8 cellular contexts compared by ENCODE assay signal in genomic region chr19:19406878-19407639, GRCh38. TPM values are rescaled to one million over a fixed set of nuclear protein-coding genes. Genes with fewer than 3 reads are reported as not detected.
DNase-seq lines count a peak whose midpoint lies in the region; ATAC-seq, FAIRE-seq and TF ChIP-seq lines count a peak whose summit lies in the region.

No MANE protein-coding gene starts in this region.

- peaks cover 64% of the 10 kb centered on the region for H4K20me1 ChIP-seq in DND-41 (ENCODE audit: insufficient read depth, low read length)
- H4K20me1 ChIP-seq in K562 (replicated peaks; ENCODE audit: control insufficient read depth, insufficient read depth, low read length), result peaks cover 49% of the 10 kb centered on the region

- no peak; the same call in 1 of the 2 replicates for TF ChIP-seq POLR2A in K562 (conservative IDR thresholded peaks at IDR 0.05)

- H3K4me1 ChIP-seq in DND-41 (ENCODE audit: insufficient read depth, low read length) (peaks cover 48% of the 10 kb centered on the region), K562 (replicated peaks in 1 of 2; ENCODE audit: control insufficient read depth in 2 of 2, insufficient read depth in 2 of 2, low read length in 2 of 2) (peaks cover 54 to 60% of the 10 kb centered on the region in 2 experiments)

- H2AFZ ChIP-seq in DND-41 (ENCODE audit: low read depth, low read length) (no peak overlapping the region), K562 (ENCODE audit: low read depth, low read length) (no peak overlapping the region)

- peak overlapping the region; percentile 76 for H3K9ac ChIP-seq in DND-41 (ENCODE audit: low read depth, low read length)
- peak overlapping the region; percentile 74 to 97 for H3K9ac ChIP-seq in K562 (ENCODE audit: insufficient read depth in 1 of 2, low read depth in 2 of 2, low read length in 2 of 2)

- FAIRE-seq in K562 (lab: Jason Lieb, UNC) (peak; percentile 63), frontal cortex (lab: Jason Lieb, UNC) (no peak)

- intact Hi-C loops in K562 (cut with micrococcal nuclease), result loop anchor here (5.0 kb wide), 1 partner anchor 35 kb away; no protein-coding TSS in a partner anchor

- H3K27ac ChIP-seq in DND-41 (ENCODE audit: low read length) (peak overlapping the region; percentile 45; the same call in 1 of the 2 replicates), K562 (ENCODE audit: extremely low read depth, low read depth, low read length) (peak overlapping the region; percentile 90)

- peaks cover 6% of the 10 kb centered on the region for H3K9me1 ChIP-seq in K562 (ENCODE audit: control insufficient read depth, insufficient read depth, low read length)

- H3K36me3 ChIP-seq in DND-41 (ENCODE audit: insufficient read depth, low read length) (peaks cover 17% of the 10 kb centered on the region), K562 (ENCODE audit: control insufficient read depth, insufficient read depth, low read length) (peaks cover 46% of the 10 kb centered on the region; the same call in 2 of the 3 replicates)

- peak; percentile 31 to 36 for TF ChIP-seq RAD21 in K562 (CRISPR knock-in tag; conservative IDR thresholded peaks at IDR 0.05 in 1 of 2, IDR thresholded peaks at IDR 0.05 in 1 of 2)

- POLR2A ChIA-PET in K562 (lab: Yijun Ruan, JAX), result interaction anchor here (0.5 to 3.2 kb wide), 10 partner anchors 11 to 345 kb away, joined by 3 to 27 read pairs (median 4); no protein-coding TSS in a partner anchor

- CTCF ChIA-PET in K562 (lab: Yijun Ruan, JAX; ENCODE audit: low intra/inter-chr PET ratio), result no interaction called here

- H3K4me3 ChIP-seq in DND-41 (ENCODE audit: low read depth in 1 of 2, low read length in 2 of 2) (peak overlapping the region; percentile 44 to 69; a peak in 3 of 4 replicates), HFF-Myc (replicated peaks; ENCODE audit: low read depth, low read length) (peak overlapping the region; percentile 91), K562 (peak overlapping the region; percentile 78)

- no peaks in the 10 kb centered on the region for H3K9me3 ChIP-seq in DND-41 (ENCODE audit: insufficient read depth, low read length, severe bottlenecking)
- H3K9me3 ChIP-seq in K562 (replicated peaks; ENCODE audit: control insufficient read depth, insufficient read depth, low read depth, low read length), result no peaks in the 10 kb centered on the region

- in situ Hi-C loops in K562 (cut with MboI), result no loop called here

- DNase-seq in DND-41 (peak; percentile 37), HFF-Myc (ENCODE audit: extremely low read depth, low read depth) (no peak), K562 (ENCODE audit: extremely low read depth in 1 of 4, low spot score in 3 of 4) (peak in 1 of 4 experiments; percentile 62), kidney glomerular epithelial cell (lab: John Stamatoyannopoulos, UW) (peak; percentile 63), frontal cortex (ENCODE audit: low spot score in 2 of 2) (no peak)
- peak; percentile 54 for DNase-seq in stimulated activated CD4-positive, alpha-beta T cell treated with anti-CD3 and anti-CD28 coated beads, Interleukin-4, amount 100 ng/mL, for 1 hour

- WGBS in K562 (ENCODE audit: insufficient coverage, low coverage, missing lambda C conversion rate), result 6% methylated on average over 12 of the region's 12 CpGs

- peak overlapping the region; percentile 80 for H3K4me2 ChIP-seq in DND-41 (ENCODE audit: insufficient read depth, low read length)
- H3K4me2 ChIP-seq in K562 (ENCODE audit: insufficient read depth, low read length), result peak overlapping the region; percentile 84

- peaks cover 88% of the 10 kb centered on the region for H3K79me2 ChIP-seq in DND-41 (ENCODE audit: insufficient read depth, low read length)
- peaks cover 93% of the 10 kb centered on the region for H3K79me2 ChIP-seq in K562 (ENCODE audit: control insufficient read depth, insufficient read depth, low read length)

- TF ChIP-seq EP300 in K562 (IDR thresholded peaks at IDR 0.05; ENCODE audit: low read length), result no peak

- TF ChIP-seq CTCF in DND-41 (IDR thresholded peaks at IDR 0.05; ENCODE audit: borderline replicate concordance, extremely low read depth, low read length, poor library complexity, severe bottlenecking) (peak; percentile 47), HFF-Myc (IDR thresholded peaks at IDR 0.05; ENCODE audit: low read depth, low read length, missing control alignments) (peak; percentile 14), K562 (IDR thresholded peaks at IDR 0.05 in 2 of 3, conservative IDR thresholded peaks at IDR 0.05 in 1 of 3; ENCODE audit: insufficient read depth in 2 of 3, low read depth in 1 of 3, low read length in 3 of 3) (peak; percentile 39 to 52 (median 46); a peak in 5 of 6 replicates)

- no peaks in the 10 kb centered on the region for H3K27me3 ChIP-seq in DND-41 (ENCODE audit: insufficient read depth, low read length, poor library complexity)
- no peaks in the 10 kb centered on the region for H3K27me3 ChIP-seq in K562 (ENCODE audit: control insufficient read depth in 2 of 2, insufficient read depth in 2 of 2, low read length in 2 of 2)

- no peak for ATAC-seq in DND-41 (ENCODE audit: insufficient read depth, low read depth)
- peak; percentile 60 for ATAC-seq in SK-N-SH treated with all-trans-retinoic acid at 6 μM for 48 hours
- peak; percentile 37 for ATAC-seq in K562
- ATAC-seq in GM21526 (IDR thresholded peaks at IDR 0.05; ENCODE audit: low FRiP score, unreplicated experiment), result no peak

- TSS peak; percentile 36 for BruUV-seq in K562 (replicated peaks; lab: Mats Ljungman, UMichigan)

TF ChIP-seq in SK-N-SH treated with all-trans-retinoic acid at 6 μM for 48 hours, 23 proteins besides CTCF, POLR2A, EP300 and RAD21 (continues in another document):
- no peak for TF ChIP-seq CSDC2 (CRISPR knock-in tag; IDR thresholded peaks at IDR 0.05)
- no peak for TF ChIP-seq ISL1 (CRISPR knock-in tag; IDR thresholded peaks at IDR 0.05)
- TF ChIP-seq PPARA (CRISPR knock-in tag; IDR thresholded peaks at IDR 0.05; ENCODE audit: borderline replicate concordance), result no peak
- TF ChIP-seq ZNF8 (CRISPR knock-in tag; IDR thresholded peaks at IDR 0.05), result no peak

TF ChIP-seq in K562, 482 proteins besides CTCF, POLR2A, EP300 and RAD21 (continues in another document):
- TF ChIP-seq TCF3 (CRISPR knock-in tag; IDR thresholded peaks at IDR 0.05), result peak; percentile 41
- TF ChIP-seq MNT (conservative IDR thresholded peaks at IDR 0.05), result peak in 1 of 2 experiments; percentile 39; a peak in 1 of 4 replicates
- TF ChIP-seq, protein P1, sequence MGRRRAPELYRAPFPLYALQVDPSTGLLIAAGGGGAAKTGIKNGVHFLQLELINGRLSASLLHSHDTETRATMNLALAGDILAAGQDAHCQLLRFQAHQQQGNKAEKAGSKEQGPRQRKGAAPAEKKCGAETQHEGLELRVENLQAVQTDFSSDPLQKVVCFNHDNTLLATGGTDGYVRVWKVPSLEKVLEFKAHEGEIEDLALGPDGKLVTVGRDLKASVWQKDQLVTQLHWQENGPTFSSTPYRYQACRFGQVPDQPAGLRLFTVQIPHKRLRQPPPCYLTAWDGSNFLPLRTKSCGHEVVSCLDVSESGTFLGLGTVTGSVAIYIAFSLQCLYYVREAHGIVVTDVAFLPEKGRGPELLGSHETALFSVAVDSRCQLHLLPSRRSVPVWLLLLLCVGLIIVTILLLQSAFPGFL (CRISPR knock-in tag; IDR thresholded peaks at IDR 0.05), result 0 out of 2 replicates have a peak, but pooled peaks have one; percentile 49

RNA-seq across cellular contexts. Expression of gene GATAD2A, which starts 1.6 kb away (rescaled TPM):
- total RNA-seq in K562 (2011; cell fraction: chromatin; rRNA removed; ENCODE audit: low replicate concordance), result 64.2 and 71.9 TPM in 2 replicates
- total RNA-seq in K562 (2011; cell fraction: nucleolus; rRNA removed), result 40.3 and 42.0 TPM in 2 replicates
- 44.1 and 58.8 TPM in 2 replicates for total RNA-seq in K562 (2011; cell fraction: nucleoplasm; rRNA removed)
- total RNA-seq in K562 (2014; rRNA removed) (114 and 141 TPM in 2 replicates), K562 (2014; rRNA removed; fragmentation: Illumina TruSeq; extraction: Trizol) (36.3 and 39.2 TPM in 2 replicates), K562 (2015; rRNA removed; fragmentation: Illumina TruSeq; extraction: Trizol) (61.2 and 65.5 TPM in 2 replicates), K562 (2021) (215 and 226 TPM in 2 replicates), frontal cortex (7.7 TPM)
- polyA plus RNA-seq in K562 (2011; rRNA removed) (25.4 and 33.0 TPM in 2 replicates), K562 (2014; fragmentation: Illumina TruSeq; extraction: Trizol) (44.2 and 80.9 TPM in 2 replicates), K562 (2014; fragmentation: Nextera tagmentation; extraction: Ambion mirVana) (1 to 10 TPM; 2.4 to 5.1 TPM), K562 (2014; rRNA removed) (88.4 and 112 TPM in 2 replicates)
- polyA plus RNA-seq in K562 (2011; cell fraction: cytosol; rRNA removed), result 21.1 and 45.0 TPM in 2 replicates
- 23.6 and 33.3 TPM in 2 replicates for polyA plus RNA-seq in K562 (2011; cell fraction: nucleus; rRNA removed)
- polyA plus RNA-seq in K562 (2012), result 44.9 and 60.8 TPM in 2 replicates
- 33.1 and 40.4 TPM in 2 replicates for polyA minus RNA-seq in K562 (2011; rRNA and poly(A)+ RNA removed)
- polyA minus RNA-seq in K562 (2011; cell fraction: cytosol; rRNA and poly(A)+ RNA removed), result 55.4 and 91.3 TPM in 2 replicates
- 12.5 and 17.4 TPM in 2 replicates for polyA minus RNA-seq in K562 (2011; cell fraction: nucleus; rRNA and poly(A)+ RNA removed)

Comparison
In these comparisons a context has a peak if more than half of its experiments do, and no peak if none do; other contexts are left out.
1. ATAC-seq: peak in SK-N-SH treated with all-trans-retinoic acid at 6 μM for 48 hours (single experiment) and K562 (single experiment); none in DND-41 (single experiment) and GM21526 (single experiment).
2. DNase-seq: peak in DND-41 (single experiment), kidney glomerular epithelial cell (single experiment) and stimulated activated CD4-positive, alpha-beta T cell treated with anti-CD3 and anti-CD28 coated beads, Interleukin-4, amount 100 ng/mL, for 1 hour (single experiment); none in HFF-Myc (single experiment) and frontal cortex (0 of 2).
3. Peak in every context shown above with its lines, with median percentiles within 50 percentile points of each other: H3K4me3 ChIP-seq and CTCF ChIP-seq.